18 cellular contexts compared by ENCODE assay signal in the genomic region with DNA sequence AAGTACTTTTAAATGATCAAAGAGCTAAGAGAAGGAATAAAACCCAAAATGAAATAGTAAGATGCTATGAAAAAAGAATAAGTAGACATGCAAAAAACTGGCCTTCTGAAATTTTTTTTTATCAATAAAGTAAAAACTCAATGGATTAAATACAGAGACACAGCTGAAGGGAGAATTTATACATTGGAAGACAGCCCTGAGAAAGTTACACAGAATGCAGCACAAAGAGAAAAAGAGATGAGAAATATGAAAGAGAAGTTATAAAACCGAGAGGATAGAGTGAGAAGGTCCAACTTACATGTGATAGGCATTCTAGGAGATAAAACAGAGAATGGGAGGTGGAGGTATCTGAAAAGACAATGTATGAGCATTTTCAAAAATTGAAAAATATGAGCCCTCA.
"Had no signal": no experiment of that assay in that cellular context is flagged by ENCODE, and none has a peak within 500 bp of the region (broad histone marks: within the 10 kb centered on the region; RNA-seq: fewer than 3 reads in every experiment).

No MANE protein-coding gene starts in this region.

- H3K36me3 ChIP-seq: adrenal gland had no signal

- H3K4me3 ChIP-seq: adrenal gland, SJSA1 had no signal

- DNase-seq: activated CD4-positive, alpha-beta T cell treated with anti-CD3 and anti-CD28 coated beads for 4 hours; activated T-cell treated with anti-CD3 and anti-CD28 coated beads for 4 hours; adrenal gland; anterior cingulate cortex; cerebellar nuclear complex; MM.1S; NCI-H1105; NCI-H1436; NCI-H1694 treated with DMSO at 0.1 percent for 48 hours; NCI-H2029 treated with DMSO at 0.1 percent for 48 hours; NCI-H345; NCI-H524; SHP77; T-helper 2 cell; T1000; WERI-Rb-1 had no signal

- H3K27ac ChIP-seq: adrenal gland, SJSA1, WERI-Rb-1 had no signal

- H3K27me3 Mint-ChIP-seq: activated naive CD4-positive, alpha-beta T cell treated with anti-CD3 and anti-CD28 coated beads, Interleukin-2, amount 50 U/mL, for 24 hours had no signal

- H3K27ac Mint-ChIP-seq: activated naive CD4-positive, alpha-beta T cell treated with anti-CD3 and anti-CD28 coated beads, Interleukin-2, amount 50 U/mL, for 24 hours had no signal

- H3K27me3 ChIP-seq: adrenal gland, SJSA1 had no signal

- H3K4me3 Mint-ChIP-seq: activated naive CD4-positive, alpha-beta T cell treated with anti-CD3 and anti-CD28 coated beads, Interleukin-2, amount 50 U/mL, for 24 hours had no signal

- H3K9me3 ChIP-seq: adrenal gland had no signal
